9 cellular contexts compared by ENCODE assay signal in the genomic region with DNA sequence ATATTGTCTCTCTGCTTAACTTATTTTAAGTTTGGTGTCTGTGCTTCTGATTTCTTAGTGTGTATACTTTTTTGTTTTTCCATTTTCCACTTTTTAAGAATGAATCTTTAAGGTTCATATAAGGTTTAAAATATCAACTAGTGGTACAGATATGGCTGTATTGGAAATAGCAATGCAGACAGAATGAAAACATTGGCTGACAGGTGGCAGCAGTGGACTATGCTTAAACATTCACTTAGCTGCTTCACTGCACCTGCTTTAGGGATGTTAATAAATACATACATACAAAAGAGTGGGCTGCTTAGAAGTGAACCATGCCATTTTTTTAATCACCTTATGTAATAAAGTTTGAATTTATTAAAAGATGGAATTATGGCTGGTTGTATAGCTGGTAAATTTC. TPM values are rescaled to one million over a fixed set of nuclear protein-coding genes. Genes with fewer than 3 reads are reported as not detected.
DNase-seq lines count a peak whose midpoint lies in the region; ATAC-seq and TF ChIP-seq lines count a peak whose summit lies in the region.
"Had no signal": no experiment of that assay in that cellular context is flagged by ENCODE, and none has a peak within 500 bp of the region (broad histone marks: within the 10 kb centered on the region; RNA-seq: fewer than 3 reads in every experiment).

No MANE protein-coding gene starts in this region.

- peaks cover 18 to 47% (median 41%) of the 10 kb centered on the region in 3 experiments for H3K36me3 Mint-ChIP-seq in H9 (ENCODE audit: insufficient read depth in 1 of 3, low read depth in 3 of 3)

- H2BK5ac ChIP-seq in H9 (ENCODE audit: insufficient read length, low read length): no peak overlapping the region

- no peak overlapping the region for H2BK20ac ChIP-seq in H9 (ENCODE audit: low read depth, low read length, poor library complexity, severe bottlenecking)

- H3K14ac ChIP-seq in H9 (ENCODE audit: insufficient read depth, low read length): no peak overlapping the region

- no peak overlapping the region for H3K27ac Mint-ChIP-seq in H9

- no peak overlapping the region for H3K27ac ChIP-seq in H9 (ENCODE audit: insufficient read length, low read depth, low read length)
- H3K27ac ChIP-seq: BLaER1 treated with 17β-estradiol and CSF1 and Interleukin-3, amounts not matched to agents 10 nM and 100 nM had no signal

- no peak overlapping the region for H2BK15ac ChIP-seq in H9 (ENCODE audit: low read depth, low read length)

- H4K91ac ChIP-seq in H9 (ENCODE audit: insufficient read length, low read depth, low read length): no peak overlapping the region

- no peaks in the 10 kb centered on the region for H3K79me2 ChIP-seq in H9 (ENCODE audit: insufficient read depth, low read length)

- no peaks in the 10 kb centered on the region for H3K4me1 ChIP-seq in H9 (ENCODE audit: insufficient read depth, low read length)
- H3K4me1 ChIP-seq: BLaER1 treated with 17β-estradiol and CSF1 and Interleukin-3, amounts not matched to agents 10 nM and 100 nM had no signal

- H3K23me2 ChIP-seq in H9 (ENCODE audit: insufficient read length, low read depth, low read length, poor library complexity, severe bottlenecking): no peaks in the 10 kb centered on the region

- no peak overlapping the region for H3K4me3 Mint-ChIP-seq in H9

- no peak overlapping the region for H2BK12ac ChIP-seq in H9 (ENCODE audit: insufficient read length, low read depth, low read length)

- H3K4me1 Mint-ChIP-seq in H9: peaks cover 16 to 17% of the 10 kb centered on the region in 2 experiments

- H3K4me3 ChIP-seq in epithelial cell of proximal tubule (ENCODE audit: low read depth, low read length): no peak overlapping the region
- H3K4me3 ChIP-seq: BLaER1 treated with 17β-estradiol and CSF1 and Interleukin-3, amounts not matched to agents 10 nM and 100 nM had no signal

- H2AK5ac ChIP-seq in H9 (ENCODE audit: insufficient read length, low read length): no peak overlapping the region

- H3K23ac ChIP-seq in H9 (ENCODE audit: insufficient read length, low read depth, low read length): no peak overlapping the region

- no peaks in the 10 kb centered on the region for H3K9me3 ChIP-seq in H9 (ENCODE audit: control insufficient read depth, low read depth, low read length)
- H3K9me3 ChIP-seq: BLaER1 treated with 17β-estradiol and CSF1 and Interleukin-3, amounts not matched to agents 10 nM and 100 nM had no signal

- ATAC-seq in GM18517 (IDR thresholded peaks at IDR 0.05; ENCODE audit: unreplicated experiment): no peak

- no peak overlapping the region for H3K4ac ChIP-seq in H9 (ENCODE audit: low read depth, low read length)

- H3K27me3 Mint-ChIP-seq in H9 (ENCODE audit: low read depth): no peaks in the 10 kb centered on the region

- no peak overlapping the region for H3K56ac ChIP-seq in H9 (ENCODE audit: insufficient read length, low read depth, low read length)

- H4K20me1 ChIP-seq in H9 (ENCODE audit: control insufficient read depth, insufficient read depth, insufficient read length): no peaks in the 10 kb centered on the region

- H4K5ac ChIP-seq in H9 (ENCODE audit: insufficient read length, low read depth, low read length): no peak overlapping the region

- H3K9ac ChIP-seq in H9 (ENCODE audit: extremely low read depth, insufficient read length, low read length): no peak overlapping the region
- H3K9ac ChIP-seq: BLaER1 treated with 17β-estradiol and CSF1 and Interleukin-3, amounts not matched to agents 10 nM and 100 nM had no signal

- peak; percentile 38; the same call in 2 of the 3 replicates for TF ChIP-seq CTCF in H9 (conservative IDR thresholded peaks at IDR 0.05)
- TF ChIP-seq CTCF in epithelial cell of proximal tubule (conservative IDR thresholded peaks at IDR 0.05; ENCODE audit: low read depth, low read length): peak; percentile 51

- H3K18ac ChIP-seq in H9 (ENCODE audit: insufficient read length, low read depth, low read length): no peak overlapping the region

- H2BK120ac ChIP-seq in H9 (ENCODE audit: low read depth, low read length, poor library complexity, severe bottlenecking): no peak overlapping the region

- no peaks in the 10 kb centered on the region for H3K79me1 ChIP-seq in H9 (ENCODE audit: insufficient read depth, low read depth, low read length, poor library complexity, severe bottlenecking)

- H2AFZ ChIP-seq in H9 (ENCODE audit: low read length): no peak overlapping the region

- H4K8ac ChIP-seq in H9 (replicated peaks; ENCODE audit: insufficient read length, low read depth, low read length): no peak overlapping the region

- peak overlapping the region; percentile 21 for H3T11ph ChIP-seq in H9 (ENCODE audit: low read length)

- H3K4me2 ChIP-seq in H9 (ENCODE audit: insufficient read depth, insufficient read length, low read length): no peak overlapping the region
- H3K4me2 ChIP-seq: BLaER1 treated with 17β-estradiol and CSF1 and Interleukin-3, amounts not matched to agents 10 nM and 100 nM had no signal

- peak; percentile 21 for DNase-seq in NCI-H1105 treated with DMSO at 0.1 percent for 48 hours (lab: John Stamatoyannopoulos, UW)
- no peak for DNase-seq in NCI-H1105 (lab: John Stamatoyannopoulos, UW)
- DNase-seq in H9: no peak
- peak; percentile 60 for DNase-seq in NCI-H69 (lab: John Stamatoyannopoulos, UW)
- no peak for DNase-seq in epithelial cell of proximal tubule (ENCODE audit: low read depth)
- no peak for DNase-seq in UCSD-AML1 (lab: John Stamatoyannopoulos, UW; ENCODE audit: unreplicated experiment)
- DNase-seq in activated T-cell treated with anti-CD3 and anti-CD28 coated beads, Interleukin-2, amount 50 U/mL, for 48 hours: no peak

- no peaks in the 10 kb centered on the region for H3K9me3 Mint-ChIP-seq in H9

- no peaks in the 10 kb centered on the region for H3K27me3 ChIP-seq in H9 (ENCODE audit: insufficient read depth, low read length)
- H3K27me3 ChIP-seq: BLaER1 treated with 17β-estradiol and CSF1 and Interleukin-3, amounts not matched to agents 10 nM and 100 nM had no signal

RNA-seq across cellular contexts. Expression of a gene that starts 27.3 kb away (rescaled TPM):
- total RNA-seq in H9 (2021) (85.7 and 86.1 TPM in 2 replicates), epithelial cell of proximal tubule (96.1 and 114 TPM in 2 replicates)

Comparison
In these comparisons a context has a peak if more than half of its experiments do, and no peak if none do; other contexts are left out.
1. DNase-seq: peak in NCI-H1105 treated with DMSO at 0.1 percent for 48 hours (single experiment) and NCI-H69 (single experiment); none in NCI-H1105 (single experiment), H9 (single experiment), epithelial cell of proximal tubule (single experiment), UCSD-AML1 (single experiment) and activated T-cell treated with anti-CD3 and anti-CD28 coated beads, Interleukin-2, amount 50 U/mL, for 48 hours (0 of 2).